21 cellular contexts compared by ENCODE assay signal in the genomic region with DNA sequence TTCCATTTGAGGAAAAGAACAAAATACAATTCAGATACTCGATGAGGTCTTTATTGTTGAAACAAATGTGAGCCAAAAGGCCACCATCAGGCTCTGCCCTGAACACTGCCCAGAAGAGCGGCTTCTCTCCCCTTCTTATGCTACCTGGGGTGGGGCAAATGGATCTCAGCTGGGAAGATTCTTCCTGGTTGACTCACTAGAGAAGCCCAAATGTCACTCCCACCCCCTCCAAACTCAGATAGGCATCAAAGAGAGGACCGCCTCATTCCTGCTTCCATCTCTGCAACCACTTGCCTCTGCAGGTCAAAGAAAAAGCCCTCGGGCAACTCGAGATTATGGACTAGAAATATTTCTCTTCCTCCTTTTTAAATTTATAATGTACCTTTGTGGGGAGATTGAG. TPM values are rescaled to one million over a fixed set of nuclear protein-coding genes. Genes with fewer than 3 reads are reported as not detected.
DNase-seq lines count a peak whose midpoint lies in the region; ATAC-seq lines count a peak whose summit lies in the region.
"Had no signal": no experiment of that assay in that cellular context is flagged by ENCODE, and none has a peak within 500 bp of the region (broad histone marks: within the 10 kb centered on the region; RNA-seq: fewer than 3 reads in every experiment).

No MANE protein-coding gene starts in this region.

- in situ Hi-C loops in HAP-1 (cut with MboI; ENCODE audit: low sequenced_read_pairs): loop anchor here (5.0 kb wide), 1 partner anchor 1289 kb away; no protein-coding TSS in a partner anchor

- DNase-seq in ELF-1 (ENCODE audit: low read depth, low spot score) (peak; percentile 80), RPMI7951 (ENCODE audit: low read depth) (peak; percentile 2), islet precursor cell (peak; percentile 98), GM03348 (ENCODE audit: low spot score) (no peak), HAP-1 (ENCODE audit: low spot score in 2 of 2) (no peak)
- DNase-seq in activated CD8-positive, alpha-beta memory T cell treated with anti-CD3 and anti-CD28 coated beads, Interleukin-2, amount 50 U/mL, for 4 hours: no peak
- DNase-seq: ACHN; CD4-positive, alpha-beta T cell; COR-L47; DMS 273 treated with DMSO at 0.1 percent for 48 hours; DND-41; GF-D8; KBM-7; NCI-H1694; NCI-H446; NCI-H526; OCI-M1 had no signal

- no peaks in the 10 kb centered on the region for H3K27me3 ChIP-seq in HAP-1 (ENCODE audit: low read depth)
- H3K27me3 ChIP-seq: BLaER1, SJSA1 had no signal

- H3K9me3 ChIP-seq in HAP-1: no peaks in the 10 kb centered on the region
- H3K9me3 ChIP-seq: BLaER1, SJSA1 had no signal

- peaks cover 2% of the 10 kb centered on the region; the same call in 1 of the 2 replicates for H3K4me1 ChIP-seq in HAP-1
- H3K4me1 ChIP-seq: BLaER1 had no signal

- H3K36me3 ChIP-seq in HAP-1 (replicated peaks): no peaks in the 10 kb centered on the region
- H3K36me3 ChIP-seq: BLaER1, SJSA1 had no signal

- ATAC-seq in HG03135 (IDR thresholded peaks at IDR 0.05; ENCODE audit: unreplicated experiment): no peak
- ATAC-seq: Right ventricle myocardium inferior had no signal

- H3K4me3 ChIP-seq in HAP-1: no peak overlapping the region
- H3K4me3 ChIP-seq: BLaER1, SJSA1 had no signal

RNA-seq across cellular contexts. Expression of gene TBX3, which starts 55.8 kb away (rescaled TPM):
- 51.4 and 61.6 TPM in 2 replicates for total RNA-seq in RPMI7951 (2014; rRNA removed; shearing (Covaris generic))

Comparison
In these comparisons a context has a peak if more than half of its experiments do, and no peak if none do; other contexts are left out.
1. DNase-seq: peak in ELF-1 (single experiment), RPMI7951 (single experiment) and islet precursor cell (single experiment); none in GM03348 (single experiment), HAP-1 (0 of 2) and activated CD8-positive, alpha-beta memory T cell treated with anti-CD3 and anti-CD28 coated beads, Interleukin-2, amount 50 U/mL, for 4 hours (single experiment).